Comparison of ENCODE assay signal across 8 cellular contexts in the genomic region with DNA sequence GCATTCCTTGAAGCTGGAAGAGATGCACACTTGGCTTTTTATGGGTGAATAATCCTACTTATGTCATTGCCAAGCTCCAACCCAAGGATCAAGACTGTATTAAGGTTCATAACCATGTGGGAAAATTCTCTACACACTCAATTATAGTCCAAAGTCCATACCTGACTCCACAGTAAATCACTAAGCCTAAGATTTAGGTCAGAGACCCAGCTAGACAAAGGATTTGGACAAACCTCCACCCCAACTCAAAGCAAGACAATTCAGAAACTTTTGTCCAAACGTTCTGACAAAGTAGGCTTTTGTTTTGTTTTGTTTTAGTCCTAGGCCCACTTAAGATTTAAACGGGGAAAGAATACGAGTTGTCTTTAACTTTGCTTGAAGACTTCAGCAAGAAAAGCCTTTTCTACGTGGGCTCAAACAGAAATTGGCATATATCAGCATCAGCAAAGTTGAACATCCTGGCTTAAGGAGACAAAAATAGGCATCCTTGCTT. TPM values are rescaled to one million over a fixed set of nuclear protein-coding genes. Genes with fewer than 3 reads are reported as not detected.
DNase-seq lines count a peak whose midpoint lies in the region; ATAC-seq lines count a peak whose summit lies in the region.

No MANE protein-coding gene starts in this region.

- peak overlapping the region; percentile 5; the same call in 1 of the 2 replicates for H3K27ac ChIP-seq in ACC112 (ENCODE audit: low read depth, low read length)
- H3K27ac ChIP-seq in naive thymus-derived CD4-positive, alpha-beta T cell (ENCODE audit: low read depth, low read length) = peak overlapping the region; percentile 79

- peak overlapping the region; percentile 18 to 87 (median 47) for H3K27ac Mint-ChIP-seq in IgD-negative memory B cell
- peak overlapping the region; percentile 96 for H3K27ac Mint-ChIP-seq in central memory CD8-positive, alpha-beta T cell (ENCODE audit: low read depth)
- peak overlapping the region; percentile 77 to 98 (median 89) for H3K27ac Mint-ChIP-seq in naive thymus-derived CD4-positive, alpha-beta T cell

- peak overlapping the region; percentile 84 to 96 (median 92) for H3K4me3 Mint-ChIP-seq in IgD-negative memory B cell
- H3K4me3 Mint-ChIP-seq in central memory CD8-positive, alpha-beta T cell = peak overlapping the region; percentile 94
- H3K4me3 Mint-ChIP-seq in naive thymus-derived CD4-positive, alpha-beta T cell = peak overlapping the region; percentile 79 to 98 (median 86)

- peaks cover 26 to 32% (median 29%) of the 10 kb centered on the region in 3 donors for H3K4me1 Mint-ChIP-seq in IgD-negative memory B cell
- H3K4me1 Mint-ChIP-seq in central memory CD8-positive, alpha-beta T cell = peaks cover 46% of the 10 kb centered on the region
- peaks cover 19 to 45% (median 37%) of the 10 kb centered on the region in 7 donors for H3K4me1 Mint-ChIP-seq in naive thymus-derived CD4-positive, alpha-beta T cell

- H3K9me3 ChIP-seq in naive thymus-derived CD4-positive, alpha-beta T cell (ENCODE audit: control insufficient read depth in 2 of 3, low read length in 3 of 3) = no peaks in the 10 kb centered on the region

- POLR2A ChIA-PET in naive thymus-derived CD4-positive, alpha-beta T cell (lab: Charles Lee) = interaction anchor here (0.5 kb wide), 1 partner anchor 90 kb away, joined by 3 read pairs; no protein-coding TSS in a partner anchor

- peak overlapping the region; percentile 85 for H3K4me3 ChIP-seq in ACC112 (ENCODE audit: low read depth, low read length)
- peak overlapping the region; percentile 85 for H3K4me3 ChIP-seq in naive thymus-derived CD4-positive, alpha-beta T cell (ENCODE audit: low read length)

- CTCF ChIA-PET in naive thymus-derived CD4-positive, alpha-beta T cell (lab: Charles Lee) = interaction anchor here (0.8 to 1.1 kb wide), 3 partner anchors 49 to 93 kb away, joined by 3 to 4 read pairs (median 3); no protein-coding TSS in a partner anchor

- DNase-seq in central memory CD8-positive, alpha-beta T cell (ENCODE audit: low spot score in 2 of 2) = no peak
- no peak for DNase-seq in naive thymus-derived CD4-positive, alpha-beta T cell
- DNase-seq in NCI-H1436 (lab: John Stamatoyannopoulos, UW) = no peak
- DNase-seq in NCI-H1694 treated with DMSO at 0.1 percent for 48 hours (lab: John Stamatoyannopoulos, UW) = no peak
- no peak for DNase-seq in dedifferentiated amniotic fluid mesenchymal stem cell (ENCODE audit: extremely low spot score)

- H3K79me2 ChIP-seq in ACC112 (ENCODE audit: control insufficient read depth, insufficient read depth, low read length, unreplicated experiment) = peaks cover 25% of the 10 kb centered on the region

- no peaks in the 10 kb centered on the region for H3K9me3 Mint-ChIP-seq in IgD-negative memory B cell
- H3K9me3 Mint-ChIP-seq in central memory CD8-positive, alpha-beta T cell = no peaks in the 10 kb centered on the region
- no peaks in the 10 kb centered on the region for H3K9me3 Mint-ChIP-seq in naive thymus-derived CD4-positive, alpha-beta T cell

- no peak for ATAC-seq in central memory CD8-positive, alpha-beta T cell (replicated peaks; ENCODE audit: extremely low read depth, poor library complexity, severe bottlenecking)
- ATAC-seq in naive thymus-derived CD4-positive, alpha-beta T cell = no peak
- no peak for ATAC-seq in GM18858 (IDR thresholded peaks at IDR 0.05; ENCODE audit: unreplicated experiment)

- H3K36me3 ChIP-seq in ACC112 (ENCODE audit: insufficient read depth, low read length) = no peaks in the 10 kb centered on the region
- H3K36me3 ChIP-seq in naive thymus-derived CD4-positive, alpha-beta T cell (ENCODE audit: control insufficient read depth in 2 of 3, insufficient read depth in 3 of 3, low read length in 3 of 3) = peaks cover 0 to 3% (median 0%) of the 10 kb centered on the region in 3 experiments

- H2AFZ ChIP-seq in ACC112 (ENCODE audit: low read length, unreplicated experiment) = no peak overlapping the region

- no peaks in the 10 kb centered on the region for H3K27me3 Mint-ChIP-seq in IgD-negative memory B cell
- H3K27me3 Mint-ChIP-seq in central memory CD8-positive, alpha-beta T cell = no peaks in the 10 kb centered on the region
- H3K27me3 Mint-ChIP-seq in naive thymus-derived CD4-positive, alpha-beta T cell = no peaks in the 10 kb centered on the region

- no peaks in the 10 kb centered on the region for H3K36me3 Mint-ChIP-seq in IgD-negative memory B cell
- peaks cover 7% of the 10 kb centered on the region for H3K36me3 Mint-ChIP-seq in central memory CD8-positive, alpha-beta T cell (ENCODE audit: insufficient read depth)
- peaks cover 0 to 2% (median 0%) of the 10 kb centered on the region in 5 donors for H3K36me3 Mint-ChIP-seq in naive thymus-derived CD4-positive, alpha-beta T cell

- H3K27me3 ChIP-seq in ACC112 (ENCODE audit: insufficient read depth, low read length) = no peaks in the 10 kb centered on the region
- no peaks in the 10 kb centered on the region for H3K27me3 ChIP-seq in naive thymus-derived CD4-positive, alpha-beta T cell (ENCODE audit: control insufficient read depth in 2 of 2, insufficient read depth in 2 of 2, low read length in 2 of 2)

- intact Hi-C loops in naive thymus-derived CD4-positive, alpha-beta T cell (cut with micrococcal nuclease) = loop anchor here (1.0 to 5.0 kb wide), 5 partner anchors 95 to 655 kb away; partner anchors contain the start of genes RAB14 (in 1 of the 2) and TRAF1 (in 1 of the 2)

- H3K4me1 ChIP-seq in ACC112 (ENCODE audit: control insufficient read depth, insufficient read depth, low read length, unreplicated experiment) = peaks cover 35% of the 10 kb centered on the region
- peaks cover 22% of the 10 kb centered on the region in 2 donors for H3K4me1 ChIP-seq in naive thymus-derived CD4-positive, alpha-beta T cell (ENCODE audit: control insufficient read depth in 2 of 2, insufficient read depth in 2 of 2, low read length in 2 of 2)

RNA-seq across cellular contexts. Expression of gene MEGF9, which starts 1.7 kb away (rescaled TPM):
- polyA plus RNA-seq in IgD-negative memory B cell = 3.4 TPM
- total RNA-seq in naive thymus-derived CD4-positive, alpha-beta T cell = 10 to 100 TPM in 4 of 5 experiments, 1 to 10 TPM in 1; 9.5 to 35.4 (median 11.1) TPM
- polyA plus RNA-seq in naive thymus-derived CD4-positive, alpha-beta T cell = 1 to 10 TPM; 3.9 to 7.4 TPM
